In genomic region chr13:42354246-42355117, GRCh38 we compare ENCODE assay signal across 9 cellular contexts.
DNase-seq lines count a peak whose midpoint lies in the region; ATAC-seq and TF ChIP-seq lines count a peak whose summit lies in the region.
"Had no signal": no experiment of that assay in that cellular context is flagged by ENCODE, and none has a peak within 500 bp of the region (broad histone marks: within the 10 kb centered on the region; RNA-seq: fewer than 3 reads in every experiment).

No MANE protein-coding gene starts in this region.

- no peak for TF ChIP-seq CTCF in CD4-positive, alpha-beta T cell (IDR thresholded peaks at IDR 0.05)
- TF ChIP-seq CTCF in fibroblast of mammary gland (conservative IDR thresholded peaks at IDR 0.05; ENCODE audit: control insufficient read depth, insufficient read depth, low read depth, low read length) (peak; percentile 24), tibial artery (IDR thresholded peaks at IDR 0.05) (no peak)

- H3K36me3 ChIP-seq in tibial artery: no peaks in the 10 kb centered on the region

- no peaks in the 10 kb centered on the region for H3K36me3 Mint-ChIP-seq in CD4-positive, alpha-beta T cell (ENCODE audit: low read depth)
- peaks cover 11% of the 10 kb centered on the region for H3K36me3 Mint-ChIP-seq in activated CD4-positive, alpha-beta T cell treated with anti-CD3 and anti-CD28 coated beads for 36 hours (ENCODE audit: low read depth)

- no peaks in the 10 kb centered on the region for H3K4me1 ChIP-seq in tibial artery

- no peaks in the 10 kb centered on the region for H3K9me3 Mint-ChIP-seq in CD4-positive, alpha-beta T cell
- H3K9me3 Mint-ChIP-seq in activated CD4-positive, alpha-beta T cell treated with anti-CD3 and anti-CD28 coated beads for 36 hours (ENCODE audit: low read depth): peaks cover 5% of the 10 kb centered on the region

- intact Hi-C loops in CD4-positive, alpha-beta T cell (cut with DNase I, micrococcal nuclease): loop anchor here (2.0 to 10.0 kb wide), 3 partner anchors 38 to 110 kb away; no protein-coding TSS in a partner anchor
- intact Hi-C loops in activated CD4-positive, alpha-beta T cell treated with anti-CD3 and anti-CD28 coated beads for 36 hours (cut with DNase I, micrococcal nuclease): loop anchor here (1.0 to 10.0 kb wide), 14 partner anchors 19 to 1432 kb away; partner anchors contain the start of genes AKAP11 (in 1 of the 2), ENOX1 (in 1 of the 2), EPSTI1 (in 1 of the 2) and TNFSF11 (in 1 of the 2)
- intact Hi-C loops in tibial artery (cut with DNase I; ENCODE audit: low total_unique reads): no loop called here

- POLR2A ChIA-PET in CD4-positive, alpha-beta T cell (lab: Charles Lee): interaction anchor here (0.6 to 1.6 kb wide), 9 partner anchors 15 to 82 kb away, joined by 3 to 9 read pairs (median 5); partner anchors contain the start of gene AKAP11
- POLR2A ChIA-PET in activated CD4-positive, alpha-beta T cell treated with anti-CD3 and anti-CD28 coated beads for 36 hours (lab: Charles Lee): interaction anchor here (0.7 to 2.8 kb wide), 14 partner anchors 16 to 1039 kb away, joined by 3 to 28 read pairs (median 7); partner anchors contain the start of gene AKAP11

- no peak overlapping the region for H3K4me3 ChIP-seq in fibroblast of mammary gland (ENCODE audit: control insufficient read depth, low read depth, low read length)
- no peak overlapping the region for H3K4me3 ChIP-seq in tibial artery

- no peaks in the 10 kb centered on the region for H3K9me3 ChIP-seq in CD4-positive, alpha-beta T cell (ENCODE audit: control insufficient read depth, low read length)
- no peaks in the 10 kb centered on the region for H3K9me3 ChIP-seq in tibial artery

- peaks cover 37% of the 10 kb centered on the region for H3K4me1 Mint-ChIP-seq in CD4-positive, alpha-beta T cell (ENCODE audit: low read depth)
- H3K4me1 Mint-ChIP-seq in activated CD4-positive, alpha-beta T cell treated with anti-CD3 and anti-CD28 coated beads for 36 hours: peaks cover 73% of the 10 kb centered on the region

- H3K27me3 ChIP-seq in CD4-positive, alpha-beta T cell (ENCODE audit: control insufficient read depth, insufficient read depth, low read length): no peaks in the 10 kb centered on the region
- no peaks in the 10 kb centered on the region for H3K27me3 ChIP-seq in tibial artery

- CTCF ChIA-PET in CD4-positive, alpha-beta T cell (lab: Charles Lee): interaction anchor here (1.2 kb wide), 1 partner anchor 56 kb away, joined by 3 read pairs; no protein-coding TSS in a partner anchor
- CTCF ChIA-PET in activated CD4-positive, alpha-beta T cell treated with anti-CD3 and anti-CD28 coated beads for 36 hours (lab: Charles Lee): interaction anchor here (0.7 to 2.5 kb wide), 5 partner anchors 10 to 38 kb away, joined by 3 to 9 read pairs (median 4); no protein-coding TSS in a partner anchor

- peak overlapping the region; percentile 80 for H3K27ac Mint-ChIP-seq in CD4-positive, alpha-beta T cell
- H3K27ac Mint-ChIP-seq in activated CD4-positive, alpha-beta T cell treated with anti-CD3 and anti-CD28 coated beads for 36 hours: peak overlapping the region; percentile 100

- peak in 8 of 10 experiments; percentile 9 to 47 (median 20) for DNase-seq in CD4-positive, alpha-beta T cell
- DNase-seq in activated CD4-positive, alpha-beta T cell treated with anti-CD3 and anti-CD28 coated beads for 36 hours: peak; percentile 67
- DNase-seq in fibroblast of mammary gland (ENCODE audit: low read depth) (peak; percentile 76), HuH-7.5 (ENCODE audit: low spot score) (no peak), tibial artery (no peak)
- peak; percentile 29 for DNase-seq in stimulated activated naive CD4-positive, alpha-beta T cell treated with Interleukin-2 at 50 U/mL for 16 hours (lab: John Stamatoyannopoulos, UW)

- peak; percentile 58 for ATAC-seq in CD4-positive, alpha-beta T cell (ENCODE audit: poor library complexity)
- peak; percentile 85 for ATAC-seq in GM19043 (IDR thresholded peaks at IDR 0.05; ENCODE audit: low read depth, unreplicated experiment)
- ATAC-seq in HG03159 (IDR thresholded peaks at IDR 0.05; ENCODE audit: unreplicated experiment): peak; percentile 89
- ATAC-seq in activated CD4-positive, alpha-beta T cell treated with anti-CD3 and anti-CD28 coated beads for 36 hours: peak; percentile 62

- H3K27me3 Mint-ChIP-seq in CD4-positive, alpha-beta T cell: no peaks in the 10 kb centered on the region
- H3K27me3 Mint-ChIP-seq in activated CD4-positive, alpha-beta T cell treated with anti-CD3 and anti-CD28 coated beads for 36 hours: no peaks in the 10 kb centered on the region

- peak overlapping the region; percentile 32 for H3K27ac ChIP-seq in CD4-positive, alpha-beta T cell (ENCODE audit: low read depth, low read length)
- no peak overlapping the region for H3K27ac ChIP-seq in tibial artery
- H3K27ac ChIP-seq: HL-60 had no signal

- H3K4me3 Mint-ChIP-seq in CD4-positive, alpha-beta T cell: peak overlapping the region; percentile 35
- peak overlapping the region; percentile 67 for H3K4me3 Mint-ChIP-seq in activated CD4-positive, alpha-beta T cell treated with anti-CD3 and anti-CD28 coated beads for 36 hours

Comparison
In these comparisons a context has a peak if more than half of its experiments do, and no peak if none do; other contexts are left out.
1. DNase-seq: peak in CD4-positive, alpha-beta T cell (8 of 10), activated CD4-positive, alpha-beta T cell treated with anti-CD3 and anti-CD28 coated beads for 36 hours (single experiment), fibroblast of mammary gland (single experiment) and stimulated activated naive CD4-positive, alpha-beta T cell treated with Interleukin-2 at 50 U/mL for 16 hours (single experiment); none in HuH-7.5 (single experiment) and tibial artery (0 of 2).
2. Peak in every context shown above with its lines, with median percentiles within 50 percentile points of each other: ATAC-seq.